ENCODE assay signal across 8 cellular contexts in genomic region chr11:46616551-46617450, GRCh38. TPM values are rescaled to one million over a fixed set of nuclear protein-coding genes. Genes with fewer than 3 reads are reported as not detected.
DNase-seq lines count a peak whose midpoint lies in the region; ATAC-seq and TF ChIP-seq lines count a peak whose summit lies in the region.

Gene HARBI1 (minus strand): TSS chr11:46617227. CDS start chr11:46616237, 990 bp downstream.

- H3K4me3 Mint-ChIP-seq in activated T-cell treated with anti-CD3 and anti-CD28 coated beads, Interleukin-2, amount 50 U/mL, for 24 hours, result peak within 1 kb of the TSS; percentile 90

- no peaks in the 10 kb centered on the region for H3K9me2 ChIP-seq in OCI-LY7 (ENCODE audit: insufficient read depth, low read length)

- no peaks in the 10 kb centered on the region for H3K9me3 Mint-ChIP-seq in activated T-cell treated with anti-CD3 and anti-CD28 coated beads, Interleukin-2, amount 50 U/mL, for 24 hours

- H2AFZ ChIP-seq in OCI-LY7 (ENCODE audit: low read length), result peak within 1 kb of the TSS; percentile 87

- DNase-seq in DMS 273 treated with DMSO at 0.1 percent for 48 hours (lab: John Stamatoyannopoulos, UW) (peak; percentile 43), HuH-7 (ENCODE audit: low spot score) (peak; percentile 84), OCI-LY7 (ENCODE audit: low spot score) (peak; percentile 94)
- DNase-seq in activated T-cell treated with anti-CD3 and anti-CD28 coated beads, Interleukin-2, amount 50 U/mL, for 24 hours, result peak; percentile 95
- peak; percentile 82 to 85 for DNase-seq in stimulated activated CD8-positive, alpha-beta memory T cell treated with anti-CD3 and anti-CD28 coated beads, Interleukin-7, amount 100 ng/mL, for 1 hour (ENCODE audit: low read depth in 2 of 2)

- H3K27me3 Mint-ChIP-seq in activated T-cell treated with anti-CD3 and anti-CD28 coated beads, Interleukin-2, amount 50 U/mL, for 24 hours, result no peaks in the 10 kb centered on the region

- POLR2A ChIA-PET in OCI-LY7 (lab: Charles Lee), result interaction anchor here (0.5 to 2.2 kb wide), 12 partner anchors 9 to 636 kb away, joined by 3 to 13 read pairs (median 4); partner anchors contain the start of genes AMBRA1, ARHGAP1 and ZNF408

- BruUV-seq in OCI-LY7 (replicated peaks; lab: Mats Ljungman, UMichigan), result TSS peak; percentile 94

- peak within 1 kb of the TSS; percentile 97 for H3K4me3 ChIP-seq in OCI-LY7 (ENCODE audit: low read depth, low read length, poor library complexity, severe bottlenecking)
- H3K4me3 ChIP-seq in muscle layer of colon (ENCODE audit: low read depth in 1 of 2, low read length in 2 of 2), result peak within 1 kb of the TSS; percentile 97 to 98

- H3K79me2 ChIP-seq in OCI-LY7 (ENCODE audit: insufficient read depth, low read depth, low read length), result peaks cover 38% of the 10 kb centered on the region

- peaks cover 39% of the 10 kb centered on the region for H3K4me1 Mint-ChIP-seq in activated T-cell treated with anti-CD3 and anti-CD28 coated beads, Interleukin-2, amount 50 U/mL, for 24 hours (ENCODE audit: low read depth)

- peaks cover 28% of the 10 kb centered on the region for H3K4me1 ChIP-seq in OCI-LY7 (ENCODE audit: insufficient read depth, low read length, poor library complexity, severe bottlenecking)
- peaks cover 19% of the 10 kb centered on the region for H3K4me1 ChIP-seq in muscle layer of colon (ENCODE audit: insufficient read depth, low read length)

- H3K4me2 ChIP-seq in OCI-LY7 (ENCODE audit: low read length), result peak within 1 kb of the TSS; percentile 86

- H3K36me3 ChIP-seq in OCI-LY7 (ENCODE audit: insufficient read depth, low read length) (peaks cover 15% of the 10 kb centered on the region), muscle layer of colon (ENCODE audit: insufficient read depth, low read length) (peaks cover 6% of the 10 kb centered on the region)

- intact Hi-C loops in OCI-LY7 (cut with micrococcal nuclease; ENCODE audit: unreplicated experiment), result loop anchor here (1.0 to 2.0 kb wide), 2 partner anchors 22 to 126 kb away; partner anchors contain the start of gene AMBRA1

- peak within 1 kb of the TSS; percentile 82 for H3K27ac ChIP-seq in OCI-LY7 (ENCODE audit: low read depth, low read length, poor library complexity, severe bottlenecking)
- H3K27ac ChIP-seq in muscle layer of colon (ENCODE audit: low read depth, low read length), result peak within 1 kb of the TSS; percentile 92

- TF ChIP-seq CTCF in OCI-LY7 (conservative IDR thresholded peaks at IDR 0.05; ENCODE audit: low read length), result no peak

- no peaks in the 10 kb centered on the region for H3K27me3 ChIP-seq in muscle layer of colon (ENCODE audit: control insufficient read depth in 1 of 2, insufficient read depth in 2 of 2, low read length in 2 of 2)

- peaks cover 34% of the 10 kb centered on the region for H3K36me3 Mint-ChIP-seq in activated T-cell treated with anti-CD3 and anti-CD28 coated beads, Interleukin-2, amount 50 U/mL, for 24 hours (ENCODE audit: low read depth)

- CTCF ChIA-PET in OCI-LY7 (lab: Charles Lee; ENCODE audit: unreplicated experiment), result interaction anchor here (0.6 to 0.8 kb wide), 2 partner anchors 23 to 87 kb away, joined by 3 read pairs; partner anchors contain the start of gene AMBRA1

- no peaks in the 10 kb centered on the region for H4K20me1 ChIP-seq in OCI-LY7 (ENCODE audit: insufficient read depth, low read length)

- H3K27ac Mint-ChIP-seq in activated T-cell treated with anti-CD3 and anti-CD28 coated beads, Interleukin-2, amount 50 U/mL, for 24 hours, result peak within 1 kb of the TSS; percentile 100

- ATAC-seq in GM21526 (IDR thresholded peaks at IDR 0.05; ENCODE audit: low FRiP score, unreplicated experiment), result peak; percentile 90
- peak; percentile 98 for ATAC-seq in esophagus mucosa

- H3K9me3 ChIP-seq in OCI-LY7 (ENCODE audit: low read length), result no peaks in the 10 kb centered on the region
- H3K9me3 ChIP-seq in muscle layer of colon (ENCODE audit: low read length), result no peaks in the 10 kb centered on the region

- peak within 1 kb of the TSS; percentile 84 for H3K9ac ChIP-seq in muscle layer of colon (ENCODE audit: low read length)

RNA-seq across cellular contexts. Expression of gene HARBI1, which starts in this region (rescaled TPM):
- 4.8 and 5.2 TPM in 2 replicates for total RNA-seq in OCI-LY7 (2014; rRNA removed; shearing (Covaris generic))
- total RNA-seq in OCI-LY7 (2022) (7.1 and 8.4 TPM in 2 replicates), esophagus mucosa (3.2 TPM)

Comparison
In these comparisons a context has a peak if more than half of its experiments do, and no peak if none do; other contexts are left out.
1. Peak in every context shown above with its lines: DNase-seq, ATAC-seq, H3K4me3 ChIP-seq and H3K27ac ChIP-seq.
2. DNase-seq: peak in every context shown above with its lines; median percentile 95 in activated T-cell treated with anti-CD3 and anti-CD28 coated beads, Interleukin-2, amount 50 U/mL, for 24 hours; 94 in OCI-LY7; 84 in HuH-7; 84 in stimulated activated CD8-positive, alpha-beta memory T cell treated with anti-CD3 and anti-CD28 coated beads, Interleukin-7, amount 100 ng/mL, for 1 hour; 43 in DMS 273 treated with DMSO at 0.1 percent for 48 hours.